Comparison of ENCODE assay signal across 14 cellular contexts in the genomic region with DNA sequence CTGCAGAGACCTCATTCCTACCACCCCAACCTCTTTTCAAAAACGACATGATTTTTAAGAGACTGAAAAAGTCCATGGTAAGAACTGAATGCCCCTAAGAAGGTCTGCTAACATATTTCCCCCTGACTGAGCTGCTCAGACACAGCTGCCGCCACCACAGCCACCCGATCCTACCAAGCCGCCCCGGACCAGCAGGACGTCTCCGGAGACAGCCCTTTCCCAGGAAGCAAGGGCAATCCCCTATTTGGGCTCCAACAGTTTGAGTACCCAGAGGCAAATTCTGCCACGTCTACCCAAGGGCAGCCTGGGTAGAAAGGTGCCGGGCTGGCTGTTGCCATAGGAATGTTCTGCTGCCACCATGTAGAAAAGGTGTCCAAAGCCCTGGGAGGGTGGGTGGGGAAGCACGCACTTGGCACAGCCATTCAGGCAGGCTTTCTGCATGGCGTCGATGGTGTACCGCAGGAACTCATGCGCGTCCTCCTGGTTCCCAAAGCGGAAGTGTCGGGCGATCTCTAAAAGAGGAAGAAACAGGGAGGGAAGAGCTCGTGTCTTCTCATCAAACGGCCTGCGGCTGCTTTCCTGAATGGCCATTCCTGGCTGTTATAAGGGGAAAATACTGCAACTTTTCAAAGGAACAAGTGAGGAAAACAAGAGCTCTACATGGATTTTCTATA. TPM values are rescaled to one million over a fixed set of nuclear protein-coding genes. Genes with fewer than 3 reads are reported as not detected.
DNase-seq lines count a peak whose midpoint lies in the region; ATAC-seq lines count a peak whose summit lies in the region.
"Had no signal": no experiment of that assay in that cellular context is flagged by ENCODE, and none has a peak within 500 bp of the region (broad histone marks: within the 10 kb centered on the region; RNA-seq: fewer than 3 reads in every experiment).

No MANE protein-coding gene starts in this region.

- H3K4me1 ChIP-seq in BLaER1 treated with 17β-estradiol and CSF1 and Interleukin-3, amounts not matched to agents 10 nM and 100 nM = peaks cover 59 to 71% (median 65%) of the 10 kb centered on the region in 10 experiments
- no peaks in the 10 kb centered on the region for H3K4me1 ChIP-seq in naive thymus-derived CD4-positive, alpha-beta T cell (ENCODE audit: control insufficient read depth in 2 of 2, insufficient read depth in 2 of 2, low read length in 2 of 2)

- H3K4me2 ChIP-seq in BLaER1 treated with 17β-estradiol and CSF1 and Interleukin-3, amounts not matched to agents 10 nM and 100 nM = peak overlapping the region; percentile 72 to 92 (median 83)
- H3K4me2 ChIP-seq: PC-9 had no signal

- H3K27ac ChIP-seq in BLaER1 treated with 17β-estradiol and CSF1 and Interleukin-3, amounts not matched to agents 10 nM and 100 nM = peak overlapping the region; percentile 2 to 80 (median 70); a peak in 18 of 22 replicates
- H3K27ac ChIP-seq in naive thymus-derived CD4-positive, alpha-beta T cell (ENCODE audit: low read depth, low read length) = no peak overlapping the region
- H3K27ac ChIP-seq: PC-9 had no signal

- peak overlapping the region in 9 of 11 experiments; percentile 1 to 64 (median 37); a peak in 12 of 22 replicates for H3K9ac ChIP-seq in BLaER1 treated with 17β-estradiol and CSF1 and Interleukin-3, amounts not matched to agents 10 nM and 100 nM

- H3K36me3 ChIP-seq in BLaER1 treated with 17β-estradiol and CSF1 and Interleukin-3, amounts not matched to agents 10 nM and 100 nM = peaks cover 82 to 96% (median 93%) of the 10 kb centered on the region in 11 experiments
- peaks cover 29 to 96% (median 46%) of the 10 kb centered on the region in 3 experiments for H3K36me3 ChIP-seq in naive thymus-derived CD4-positive, alpha-beta T cell (ENCODE audit: control insufficient read depth in 2 of 3, insufficient read depth in 3 of 3, low read length in 3 of 3)

- H3K9me3 Mint-ChIP-seq in dendritic cell treated with granulocyte-macrophage colony-stimulating factor and Interleukin-4, amounts not matched to agents 40 ng/mL and 50 ng/mL, for 4 days = no peaks in the 10 kb centered on the region
- peaks cover 0 to 4% (median 0%) of the 10 kb centered on the region in 11 donors for H3K9me3 Mint-ChIP-seq in naive thymus-derived CD4-positive, alpha-beta T cell
- H3K9me3 Mint-ChIP-seq: activated T-cell treated with anti-CD3 and anti-CD28 coated beads, Interleukin-2, amount 50 U/mL, for 4 hours had no signal

- POLR2A ChIA-PET in naive thymus-derived CD4-positive, alpha-beta T cell (lab: Charles Lee) = interaction anchor here (0.7 to 1.5 kb wide), 4 partner anchors 11 to 79 kb away, joined by 3 to 5 read pairs (median 3); no protein-coding TSS in a partner anchor

- no peaks in the 10 kb centered on the region for H3K27me3 Mint-ChIP-seq in dendritic cell treated with granulocyte-macrophage colony-stimulating factor and Interleukin-4, amounts not matched to agents 40 ng/mL and 50 ng/mL, for 4 days
- H3K27me3 Mint-ChIP-seq in naive thymus-derived CD4-positive, alpha-beta T cell = no peaks in the 10 kb centered on the region

- peak overlapping the region in 4 of 10 experiments; percentile 3 to 47 (median 30); a peak in 4 of 20 replicates for H3K4me3 ChIP-seq in BLaER1 treated with 17β-estradiol and CSF1 and Interleukin-3, amounts not matched to agents 10 nM and 100 nM
- H3K4me3 ChIP-seq in naive thymus-derived CD4-positive, alpha-beta T cell (ENCODE audit: low read length) = no peak overlapping the region
- H3K4me3 ChIP-seq: esophagus squamous epithelium, PC-9 had no signal

- H3K27me3 ChIP-seq in BLaER1 treated with 17β-estradiol and CSF1 and Interleukin-3, amounts not matched to agents 10 nM and 100 nM = no peaks in the 10 kb centered on the region
- H3K27me3 ChIP-seq in naive thymus-derived CD4-positive, alpha-beta T cell (ENCODE audit: control insufficient read depth in 2 of 2, insufficient read depth in 2 of 2, low read length in 2 of 2) = no peaks in the 10 kb centered on the region
- H3K27me3 ChIP-seq: esophagus squamous epithelium had no signal

- H3K36me3 Mint-ChIP-seq in dendritic cell treated with granulocyte-macrophage colony-stimulating factor and Interleukin-4, amounts not matched to agents 40 ng/mL and 50 ng/mL, for 4 days (ENCODE audit: low read depth) = peaks cover 93% of the 10 kb centered on the region
- H3K36me3 Mint-ChIP-seq in naive thymus-derived CD4-positive, alpha-beta T cell = peaks cover 27 to 84% (median 55%) of the 10 kb centered on the region in 5 donors

- peaks cover 30% of the 10 kb centered on the region for H3K4me1 Mint-ChIP-seq in dendritic cell treated with granulocyte-macrophage colony-stimulating factor and Interleukin-4, amounts not matched to agents 40 ng/mL and 50 ng/mL, for 4 days (ENCODE audit: low read depth)
- H3K4me1 Mint-ChIP-seq in naive thymus-derived CD4-positive, alpha-beta T cell = peaks cover 27 to 60% (median 44%) of the 10 kb centered on the region in 7 donors

- CTCF ChIA-PET in naive thymus-derived CD4-positive, alpha-beta T cell (lab: Charles Lee) = interaction anchor here (1.0 kb wide), 2 partner anchors 40 to 119 kb away, joined by 3 read pairs; no protein-coding TSS in a partner anchor

- H3K9me3 ChIP-seq in BLaER1 treated with 17β-estradiol and CSF1 and Interleukin-3, amounts not matched to agents 10 nM and 100 nM (replicated peaks in 1 of 11) = no peaks in the 10 kb centered on the region
- no peaks in the 10 kb centered on the region for H3K9me3 ChIP-seq in naive thymus-derived CD4-positive, alpha-beta T cell (ENCODE audit: control insufficient read depth in 2 of 3, low read length in 3 of 3)
- H3K9me3 ChIP-seq: esophagus squamous epithelium had no signal

- in situ Hi-C loops in KBM-7 (cut with MboI; ENCODE audit: low pct_unique_long_range_greater_than_20kb, low sequenced_read_pairs) = no loop called here

- peak; percentile 89 for DNase-seq in KBM-7
- no peak for DNase-seq in naive thymus-derived CD4-positive, alpha-beta T cell
- DNase-seq in effector CD8-positive, alpha-beta T cell (lab: John Stamatoyannopoulos, UW) = no peak
- DNase-seq: activated T-cell treated with anti-CD3 and anti-CD28 coated beads, Interleukin-2, amount 50 U/mL, for 4 hours; esophagus squamous epithelium; NCI-H1092; T-helper 1 cell had no signal

- intact Hi-C loops in dendritic cell treated with granulocyte-macrophage colony-stimulating factor and Interleukin-4, amounts not matched to agents 40 ng/mL and 50 ng/mL, for 4 days (cut with micrococcal nuclease) = no loop called here
- intact Hi-C loops in naive thymus-derived CD4-positive, alpha-beta T cell (cut with micrococcal nuclease) = no loop called here

- peak overlapping the region; percentile 71 for H3K27ac Mint-ChIP-seq in dendritic cell treated with granulocyte-macrophage colony-stimulating factor and Interleukin-4, amounts not matched to agents 40 ng/mL and 50 ng/mL, for 4 days
- H3K27ac Mint-ChIP-seq in naive thymus-derived CD4-positive, alpha-beta T cell = peak overlapping the region in 6 of 9 donors; percentile 22 to 70 (median 54)

- H4K20me1 ChIP-seq in BLaER1 treated with 17β-estradiol and CSF1 and Interleukin-3, amounts not matched to agents 10 nM and 100 nM = peaks cover 1 to 96% (median 90%) of the 10 kb centered on the region in 11 experiments; a peak in 20 of 22 replicates

- ATAC-seq in naive thymus-derived CD4-positive, alpha-beta T cell = no peak
- ATAC-seq in HG02678 (IDR thresholded peaks at IDR 0.05; ENCODE audit: unreplicated experiment) (no peak), HG02623 (IDR thresholded peaks at IDR 0.05; ENCODE audit: unreplicated experiment) (no peak), HG03342 (IDR thresholded peaks at IDR 0.05; ENCODE audit: unreplicated experiment) (no peak)
- ATAC-seq: activated T-cell treated with anti-CD3 and anti-CD28 coated beads, Interleukin-2, amount 50 U/mL, for 4 hours; left lobe of liver had no signal

- no peak overlapping the region for H3K4me3 Mint-ChIP-seq in dendritic cell treated with granulocyte-macrophage colony-stimulating factor and Interleukin-4, amounts not matched to agents 40 ng/mL and 50 ng/mL, for 4 days
- H3K4me3 Mint-ChIP-seq in naive thymus-derived CD4-positive, alpha-beta T cell = no peak overlapping the region
- H3K4me3 Mint-ChIP-seq: activated T-cell treated with anti-CD3 and anti-CD28 coated beads, Interleukin-2, amount 50 U/mL, for 4 hours had no signal

RNA-seq across cellular contexts. Expression of gene USP36, which starts 13.6 kb away (rescaled TPM):
- 100 to 1,000 TPM; 107 to 414 (median 154) TPM for total RNA-seq in naive thymus-derived CD4-positive, alpha-beta T cell
- 10 to 100 TPM; 37.4 to 46.9 TPM for polyA plus RNA-seq in naive thymus-derived CD4-positive, alpha-beta T cell

RNA-seq across cellular contexts. Expression of gene CYTH1, which starts 44.9 kb away (rescaled TPM):
- 100 to 1,000 TPM; 297 to 452 (median 420) TPM for total RNA-seq in naive thymus-derived CD4-positive, alpha-beta T cell
- 100 to 1,000 TPM; 314 to 395 TPM for polyA plus RNA-seq in naive thymus-derived CD4-positive, alpha-beta T cell
